Comparison of ENCODE assay signal across 8 cellular contexts in the genomic region with DNA sequence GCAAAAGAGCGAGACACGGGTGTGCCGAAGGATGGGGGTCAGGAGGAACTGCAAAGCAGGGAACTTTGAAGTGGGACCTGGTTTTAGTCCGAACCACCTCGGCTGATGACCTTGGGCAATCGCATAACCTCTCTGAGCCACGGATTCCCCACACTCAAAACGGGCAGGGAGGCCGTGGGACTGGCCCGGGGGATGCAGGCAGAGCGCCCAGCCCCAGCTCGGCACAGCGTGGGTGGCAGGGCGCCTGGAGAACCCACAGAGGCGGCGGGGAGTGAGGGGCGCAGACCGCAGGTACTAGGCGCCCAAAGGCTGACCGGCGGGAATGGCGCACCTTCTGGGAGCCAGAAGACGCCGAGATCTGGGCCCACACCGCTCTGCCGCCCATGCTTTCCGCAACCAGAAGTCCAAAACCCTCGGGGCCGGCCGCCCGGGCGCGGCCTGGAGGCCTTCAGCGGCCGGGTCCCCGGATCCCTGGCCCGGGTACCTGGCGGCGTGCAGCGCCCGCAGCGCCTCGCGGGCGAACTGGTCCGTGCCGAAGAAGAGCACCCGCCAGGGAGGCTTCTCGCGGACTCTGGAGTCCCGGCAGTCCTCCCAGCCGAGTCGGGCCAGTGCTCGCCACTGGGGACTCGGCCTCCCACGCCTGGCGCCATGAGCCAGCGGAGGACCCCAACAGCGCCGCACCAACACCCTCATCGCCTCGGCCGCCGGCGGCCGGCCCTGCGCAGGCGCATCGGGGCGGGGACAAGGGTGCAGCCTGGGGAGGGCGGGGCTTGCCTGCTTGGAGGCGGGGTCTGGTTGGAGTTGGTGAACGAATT. TPM values are rescaled to one million over a fixed set of nuclear protein-coding genes. Genes with fewer than 3 reads are reported as not detected.
A peak's percentile ranks its signal among the peaks of the same experiment; 100 is the strongest.
DNase-seq lines count a peak whose midpoint lies in the region; ATAC-seq lines count a peak whose summit lies in the region.

A gene (minus strand): TSS at position 719 of the 815 bp plus-strand sequence. CDS start 26 bp downstream, at position 693.

- WGBS in ectodermal cell, 2 experiments: 1% methylated on average over 73 of the region's 73 CpGs

- DNase-seq in AG08396 (ENCODE audit: low spot score) (peak; percentile 99), NCI-H82 (lab: John Stamatoyannopoulos, UW) (peak; percentile 92), lung microvascular endothelial cell (ENCODE audit: low read depth in 2 of 2) (peak; percentile 82 to 87)
- DNase-seq in activated CD8-positive, alpha-beta T cell treated with anti-CD3 and anti-CD28 coated beads, Interleukin-2, amount 10 ng/mL, durations not matched to agents 7 days and 5 days: peak; percentile 95
- peak; percentile 87 to 96 (median 89) for DNase-seq in stimulated activated CD4-positive, alpha-beta T cell treated with anti-CD3 and anti-CD28 coated beads, TNF-alpha, amount 100 ng/mL, for 24 hours (ENCODE audit: low read depth in 3 of 3)

- peak within 1 kb of the TSS; percentile 70 for H3K4me3 ChIP-seq in ectodermal cell (ENCODE audit: insufficient read depth, low read depth, low read length)

- H3K9me3 Mint-ChIP-seq in activated CD8-positive, alpha-beta T cell treated with anti-CD3 and anti-CD28 coated beads, Interleukin-2, amount 10 ng/mL, durations not matched to agents 7 days and 5 days (ENCODE audit: insufficient read depth): no peaks in the 10 kb centered on the region

- peaks cover 10% of the 10 kb centered on the region for H3K36me3 ChIP-seq in ectodermal cell (ENCODE audit: control insufficient read depth, insufficient read depth, low read length)

- peak; percentile 82 for ATAC-seq in GM18868 (IDR thresholded peaks at IDR 0.05; ENCODE audit: unreplicated experiment)
- ATAC-seq in HG03280 (IDR thresholded peaks at IDR 0.05; ENCODE audit: unreplicated experiment): peak; percentile 86
- ATAC-seq in activated CD8-positive, alpha-beta T cell treated with anti-CD3 and anti-CD28 coated beads, Interleukin-2, amount 10 ng/mL, durations not matched to agents 7 days and 5 days: peak; percentile 95

- H3K4me1 ChIP-seq in ectodermal cell (ENCODE audit: control insufficient read depth, insufficient read depth, low read length): no peaks in the 10 kb centered on the region

- no peaks in the 10 kb centered on the region for H3K9me3 ChIP-seq in ectodermal cell (ENCODE audit: control insufficient read depth, low read length)

- H3K4me1 Mint-ChIP-seq in activated CD8-positive, alpha-beta T cell treated with anti-CD3 and anti-CD28 coated beads, Interleukin-2, amount 10 ng/mL, durations not matched to agents 7 days and 5 days (ENCODE audit: low read depth): peaks cover 24% of the 10 kb centered on the region

- peaks cover 20% of the 10 kb centered on the region for H3K27me3 Mint-ChIP-seq in activated CD8-positive, alpha-beta T cell treated with anti-CD3 and anti-CD28 coated beads, Interleukin-2, amount 10 ng/mL, durations not matched to agents 7 days and 5 days (ENCODE audit: low read depth)

- no peak within 1 kb of the TSS for H3K27ac ChIP-seq in ectodermal cell (ENCODE audit: insufficient read depth, low read depth, low read length, poor library complexity, severe bottlenecking)

- POLR2A ChIA-PET in activated CD8-positive, alpha-beta T cell treated with anti-CD3 and anti-CD28 coated beads, Interleukin-2, amount 10 ng/mL, durations not matched to agents 7 days and 5 days (lab: Charles Lee): interaction anchor here (1.4 kb wide), 1 partner anchor 15 kb away, joined by 3 read pairs; no protein-coding TSS in a partner anchor

- H3K27me3 ChIP-seq in ectodermal cell (ENCODE audit: control insufficient read depth, insufficient read depth, low read length, poor library complexity, severe bottlenecking): no peaks in the 10 kb centered on the region

- CTCF ChIA-PET in activated CD8-positive, alpha-beta T cell treated with anti-CD3 and anti-CD28 coated beads, Interleukin-2, amount 10 ng/mL, durations not matched to agents 7 days and 5 days (lab: Charles Lee): interaction anchor here (1.0 kb wide), 1 partner anchor 268 kb away, joined by 3 read pairs; no protein-coding TSS in a partner anchor

- H3K27ac Mint-ChIP-seq in activated CD8-positive, alpha-beta T cell treated with anti-CD3 and anti-CD28 coated beads, Interleukin-2, amount 10 ng/mL, durations not matched to agents 7 days and 5 days: peak within 1 kb of the TSS; percentile 82

- H3K4me3 Mint-ChIP-seq in activated CD8-positive, alpha-beta T cell treated with anti-CD3 and anti-CD28 coated beads, Interleukin-2, amount 10 ng/mL, durations not matched to agents 7 days and 5 days: peak within 1 kb of the TSS; percentile 85

- H3K36me3 Mint-ChIP-seq in activated CD8-positive, alpha-beta T cell treated with anti-CD3 and anti-CD28 coated beads, Interleukin-2, amount 10 ng/mL, durations not matched to agents 7 days and 5 days (ENCODE audit: low read depth): peaks cover 18% of the 10 kb centered on the region

RNA-seq across cellular contexts. Expression of the gene that starts here (rescaled TPM):
- total RNA-seq in activated CD8-positive, alpha-beta T cell treated with anti-CD3 and anti-CD28 coated beads, Interleukin-2, amount 10 ng/mL, durations not matched to agents 7 days and 5 days: 10 to 100 TPM; 16.2 to 19.3 TPM
- 17.3 TPM for polyA plus RNA-seq in ectodermal cell (2013, experiment 1 of 4)
- polyA plus RNA-seq in ectodermal cell (2013, experiment 2 of 4): 13.5 TPM
- 10.9 TPM for polyA plus RNA-seq in ectodermal cell (2013, experiment 3 of 4)
- 13.7 TPM for polyA plus RNA-seq in ectodermal cell (2013, experiment 4 of 4)
- 9.6 and 13.9 TPM in 2 replicates for total RNA-seq in lung microvascular endothelial cell
